Comparison of ENCODE assay signal across 15 cellular contexts in genomic region chr10:100082276-100082675, GRCh38. TPM values are rescaled to one million over a fixed set of nuclear protein-coding genes. Genes with fewer than 3 reads are reported as not detected.
"Had no signal": no experiment of that assay in that cellular context is flagged by ENCODE, and none has a peak within 500 bp of the region (broad histone marks: within the 10 kb centered on the region; RNA-seq: fewer than 3 reads in every experiment).

No MANE protein-coding gene starts in this region.

RNA-seq across cellular contexts. Expression of gene CPN1, which starts 0.6 kb away (rescaled TPM):
- total RNA-seq: activated CD4-positive, alpha-beta memory T cell treated with anti-CD3 and anti-CD28 coated beads, Interleukin-2, amount 10 ng/mL, durations not matched to agents 7 days and 5 days; activated CD4-positive, alpha-beta T cell treated with anti-CD3 and anti-CD28 coated beads for 36 hours; activated CD4-positive, alpha-beta T cell treated with anti-CD3 and anti-CD28 coated beads, Interleukin-2, amount 10 ng/mL, durations not matched to agents 7 days and 5 days; activated CD8-positive, alpha-beta memory T cell treated with anti-CD3 and anti-CD28 coated beads, Interleukin-2, amount 10 ng/mL, durations not matched to agents 7 days and 5 days; activated CD8-positive, alpha-beta T cell treated with anti-CD3 and anti-CD28 coated beads, Interleukin-2, amount 10 ng/mL, durations not matched to agents 7 days and 5 days; activated naive CD8-positive, alpha-beta T cell treated with anti-CD3 and anti-CD28 coated beads, Interleukin-2, amount 10 ng/mL, durations not matched to agents 7 days and 5 days; activated T-helper 2 cell treated with anti-CD3 and anti-CD28 coated beads, Interferon-gamma antibody, Interleukin-2, Interleukin-4, amounts not matched to agents 10 μg/mL and 5 μg/mL and 100 μg/mL, durations not matched to agents 14 hours and 24 hours and 36 hours; ascending aorta; bronchial epithelial cell; cardiac muscle cell; chondrocyte; T-helper 1 cell treated with Interleukin-12 subunit alpha and Interleukin-12 subunit beta and Interleukin-4 antibody, amounts not matched to agents 30 ng/mL and 1 ng/mL, for 36 hours; T-helper 17 cell; T-helper 2 cell treated with Interferon-gamma antibody and Interleukin-4, amounts not matched to agents 100 ng/mL and 5 ng/mL, for 36 hours had no signal
- polyA plus RNA-seq: adipose tissue, cardiac muscle cell had no signal
